ENCODE assay signal across 34 cellular contexts in the genomic region with DNA sequence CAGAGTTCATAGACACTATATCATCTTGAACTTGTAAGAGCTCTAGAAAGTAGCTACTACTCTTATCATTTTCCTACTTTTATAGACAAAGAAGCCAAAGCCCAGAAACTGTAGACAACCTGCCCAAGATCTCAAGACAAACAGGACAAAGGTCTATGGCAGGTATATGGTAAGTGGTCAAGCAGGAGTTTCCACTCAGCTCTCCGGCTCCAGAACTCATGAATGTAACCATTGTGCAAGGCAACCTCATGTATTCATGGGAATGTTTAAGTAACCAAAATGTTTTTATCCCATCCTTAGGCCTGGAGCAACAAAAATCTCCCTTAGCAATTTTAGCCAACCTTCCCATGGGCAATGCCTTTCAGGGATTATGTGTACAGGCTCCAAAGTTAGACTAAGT.
"Had no signal": no experiment of that assay in that cellular context is flagged by ENCODE, and none has a peak within 500 bp of the region (broad histone marks: within the 10 kb centered on the region; RNA-seq: fewer than 3 reads in every experiment).

No MANE protein-coding gene starts in this region.

- H3K4me1 Mint-ChIP-seq: activated CD4-positive, alpha-beta memory T cell treated with anti-CD3 and anti-CD28 coated beads, Interleukin-2, amount 10 ng/mL, durations not matched to agents 7 days and 5 days; activated CD8-positive, alpha-beta memory T cell treated with anti-CD3 and anti-CD28 coated beads, Interleukin-2, amount 10 ng/mL, durations not matched to agents 7 days and 5 days; activated naive CD8-positive, alpha-beta T cell treated with anti-CD3 and anti-CD28 coated beads for 36 hours; central memory CD8-positive, alpha-beta T cell had no signal

- H3K27ac Mint-ChIP-seq: activated CD4-positive, alpha-beta memory T cell treated with anti-CD3 and anti-CD28 coated beads, Interleukin-2, amount 10 ng/mL, durations not matched to agents 7 days and 5 days; activated CD8-positive, alpha-beta memory T cell treated with anti-CD3 and anti-CD28 coated beads, Interleukin-2, amount 10 ng/mL, durations not matched to agents 7 days and 5 days; activated naive CD8-positive, alpha-beta T cell treated with anti-CD3 and anti-CD28 coated beads for 36 hours had no signal

- DNase-seq: activated CD4-positive, alpha-beta memory T cell treated with anti-CD3 and anti-CD28 coated beads, Interleukin-2, amount 10 ng/mL, durations not matched to agents 7 days and 5 days; activated CD4-positive, alpha-beta T cell treated with anti-CD3 and anti-CD28 coated beads for 1 hour; activated CD4-positive, alpha-beta T cell treated with anti-CD3 and anti-CD28 coated beads for 48 hours; activated CD4-positive, CD25-positive, alpha-beta regulatory T cell; activated CD8-positive, alpha-beta memory T cell treated with anti-CD3 and anti-CD28 coated beads for 24 hours; activated CD8-positive, alpha-beta memory T cell treated with anti-CD3 and anti-CD28 coated beads, Interleukin-2, amount 10 ng/mL, durations not matched to agents 7 days and 5 days; activated CD8-positive, alpha-beta memory T cell treated with anti-CD3 and anti-CD28 coated beads, Interleukin-2, amount 50 U/mL, for 48 hours; activated effector memory CD4-positive, alpha-beta T cell treated with anti-CD3 and anti-CD28 coated beads, Interleukin-2, amount 50 U/mL, for 16 hours; activated naive CD4-positive, alpha-beta T cell; activated naive CD4-positive, alpha-beta T cell treated with anti-CD3 and anti-CD28 coated beads, Interleukin-2, amount 50 U/mL, for 16 hours; activated naive CD8-positive, alpha-beta T cell treated with anti-CD3 and anti-CD28 coated beads for 36 hours; activated T-cell treated with anti-CD3 and anti-CD28 coated beads, Interleukin-2, amount 50 U/mL, for 48 hours; amniotic stem cell; aorta; brain microvascular endothelial cell; Karpas-422; KBM-7; MG63; NCI-H1048; NCI-H1105 treated with DMSO at 0.1 percent for 48 hours; NCI-H1436 treated with DMSO at 0.1 percent for 48 hours; NCI-H187; NCI-H2029 treated with DMSO at 0.1 percent for 48 hours; NCI-H2171 treated with DMSO at 0.1 percent for 48 hours; NCI-H510A treated with DMSO at 0.1 percent for 48 hours; NK-92 treated with Interleukin-12 subunit alpha and Interleukin-12 subunit beta, amount 100 ng/mL, for 24 hours; Peyer's patch; RPMI8226; SHP77 treated with DMSO at 0.1 percent for 48 hours; SW 1271; T-helper 1 cell; T1000; WERI-Rb-1 had no signal

- H3K4me3 ChIP-seq: MG63, Peyer's patch had no signal

- H3K4me3 Mint-ChIP-seq: activated CD4-positive, alpha-beta memory T cell treated with anti-CD3 and anti-CD28 coated beads, Interleukin-2, amount 10 ng/mL, durations not matched to agents 7 days and 5 days; activated CD8-positive, alpha-beta memory T cell treated with anti-CD3 and anti-CD28 coated beads, Interleukin-2, amount 10 ng/mL, durations not matched to agents 7 days and 5 days; activated naive CD8-positive, alpha-beta T cell treated with anti-CD3 and anti-CD28 coated beads for 36 hours; central memory CD8-positive, alpha-beta T cell had no signal

- H3K36me3 Mint-ChIP-seq: activated CD8-positive, alpha-beta memory T cell treated with anti-CD3 and anti-CD28 coated beads, Interleukin-2, amount 10 ng/mL, durations not matched to agents 7 days and 5 days; activated naive CD8-positive, alpha-beta T cell treated with anti-CD3 and anti-CD28 coated beads for 36 hours had no signal

- H3K27me3 Mint-ChIP-seq: activated CD4-positive, alpha-beta memory T cell treated with anti-CD3 and anti-CD28 coated beads, Interleukin-2, amount 10 ng/mL, durations not matched to agents 7 days and 5 days had no signal

- H3K9me3 Mint-ChIP-seq: activated CD4-positive, alpha-beta memory T cell treated with anti-CD3 and anti-CD28 coated beads, Interleukin-2, amount 10 ng/mL, durations not matched to agents 7 days and 5 days had no signal
